Comparison of ENCODE assay signal across 23 cellular contexts in the genomic region with DNA sequence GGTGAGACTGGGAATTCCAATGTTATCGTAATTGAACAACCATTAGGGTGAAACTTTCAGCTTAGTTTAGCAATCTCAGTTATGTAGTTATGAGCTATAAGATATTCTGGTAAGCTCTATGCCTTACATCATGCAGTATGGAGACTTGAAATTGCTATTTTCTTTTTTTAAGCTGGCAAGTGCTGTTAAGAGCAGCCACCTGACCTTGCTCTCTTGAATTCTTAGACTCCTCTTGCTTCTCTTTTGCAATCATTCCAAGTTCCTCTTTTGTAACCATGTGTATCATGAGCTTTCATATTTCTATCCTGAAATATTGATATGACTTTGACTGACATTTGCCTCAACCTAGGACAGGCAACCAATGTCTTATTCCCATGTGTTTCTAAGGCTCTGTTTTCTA.
"Had no signal": no experiment of that assay in that cellular context is flagged by ENCODE, and none has a peak within 500 bp of the region (broad histone marks: within the 10 kb centered on the region; RNA-seq: fewer than 3 reads in every experiment).

No MANE protein-coding gene starts in this region.

- H3K4me3 ChIP-seq: coronary artery, esophagus muscularis mucosa, hepatocyte, ovary, prostate gland, transverse colon, uterus had no signal

- H3K27me3 ChIP-seq: esophagus muscularis mucosa, hepatocyte, ovary, transverse colon, uterus had no signal

- H3K27me3 Mint-ChIP-seq: activated CD4-positive, alpha-beta memory T cell treated with anti-CD3 and anti-CD28 coated beads for 36 hours; activated naive CD8-positive, alpha-beta T cell treated with anti-CD3 and anti-CD28 coated beads, Interleukin-2, amount 10 ng/mL, durations not matched to agents 7 days and 5 days had no signal

- H3K36me3 ChIP-seq: esophagus muscularis mucosa, ovary, prostate gland, transverse colon, uterus had no signal

- H3K27ac Mint-ChIP-seq: activated CD4-positive, alpha-beta memory T cell treated with anti-CD3 and anti-CD28 coated beads for 36 hours; activated naive CD4-positive, alpha-beta T cell treated with anti-CD3 and anti-CD28 coated beads for 36 hours; activated naive CD8-positive, alpha-beta T cell treated with anti-CD3 and anti-CD28 coated beads, Interleukin-2, amount 10 ng/mL, durations not matched to agents 7 days and 5 days; immature natural killer cell; natural killer cell; stimulated activated effector memory CD8-positive, alpha-beta T cell treated with anti-CD3 and anti-CD28 coated beads, Interleukin-12 subunit alpha, Interleukin-12 subunit beta, amount 100 ng/mL, for 72 hours had no signal

- ATAC-seq: left lobe of liver; natural killer cell; right cardiac atrium; stimulated activated effector memory CD8-positive, alpha-beta T cell treated with anti-CD3 and anti-CD28 coated beads, Interleukin-12 subunit alpha, Interleukin-12 subunit beta, amount 100 ng/mL, for 72 hours had no signal

- H3K36me3 Mint-ChIP-seq: activated CD4-positive, alpha-beta memory T cell treated with anti-CD3 and anti-CD28 coated beads for 36 hours; activated naive CD8-positive, alpha-beta T cell treated with anti-CD3 and anti-CD28 coated beads, Interleukin-2, amount 10 ng/mL, durations not matched to agents 7 days and 5 days; immature natural killer cell; natural killer cell; stimulated activated effector memory CD8-positive, alpha-beta T cell treated with anti-CD3 and anti-CD28 coated beads, Interleukin-12 subunit alpha, Interleukin-12 subunit beta, amount 100 ng/mL, for 72 hours had no signal

- H3K9me3 ChIP-seq: esophagus muscularis mucosa, ovary, prostate gland, transverse colon, uterus had no signal

- H3K4me1 ChIP-seq: esophagus muscularis mucosa, prostate gland, transverse colon, uterus had no signal

- H3K9me3 Mint-ChIP-seq: activated CD4-positive, alpha-beta memory T cell treated with anti-CD3 and anti-CD28 coated beads for 36 hours; activated naive CD4-positive, alpha-beta T cell treated with anti-CD3 and anti-CD28 coated beads for 36 hours; activated naive CD8-positive, alpha-beta T cell treated with anti-CD3 and anti-CD28 coated beads, Interleukin-2, amount 10 ng/mL, durations not matched to agents 7 days and 5 days had no signal

- H3K4me1 Mint-ChIP-seq: activated naive CD8-positive, alpha-beta T cell treated with anti-CD3 and anti-CD28 coated beads, Interleukin-2, amount 10 ng/mL, durations not matched to agents 7 days and 5 days; immature natural killer cell; natural killer cell; stimulated activated effector memory CD8-positive, alpha-beta T cell treated with anti-CD3 and anti-CD28 coated beads, Interleukin-12 subunit alpha, Interleukin-12 subunit beta, amount 100 ng/mL, for 72 hours had no signal

- DNase-seq: activated CD4-positive, alpha-beta memory T cell treated with anti-CD3 and anti-CD28 coated beads for 36 hours; activated CD4-positive, alpha-beta T cell treated with anti-CD3 and anti-CD28 coated beads for 48 hours; activated CD4-positive, CD25-positive, alpha-beta regulatory T cell; activated naive CD4-positive, alpha-beta T cell treated with anti-CD3 and anti-CD28 coated beads for 36 hours; activated naive CD8-positive, alpha-beta T cell treated with anti-CD3 and anti-CD28 coated beads, Interleukin-2, amount 10 ng/mL, durations not matched to agents 7 days and 5 days; activated T-cell treated with anti-CD3 and anti-CD28 coated beads, Interleukin-2, amount 50 U/mL, for 48 hours; amygdala; cerebellar nuclear complex; glutamatergic neuron; immature natural killer cell; natural killer cell; ovary; right cardiac atrium; stimulated activated CD4-positive, alpha-beta T cell treated with anti-CD3 and anti-CD28 coated beads, Interleukin-2, amount 100 ng/mL, for 24 hours; T-helper 9 cell; transverse colon; uterus had no signal

- H3K4me3 Mint-ChIP-seq: activated CD4-positive, alpha-beta memory T cell treated with anti-CD3 and anti-CD28 coated beads for 36 hours; activated naive CD4-positive, alpha-beta T cell treated with anti-CD3 and anti-CD28 coated beads for 36 hours; activated naive CD8-positive, alpha-beta T cell treated with anti-CD3 and anti-CD28 coated beads, Interleukin-2, amount 10 ng/mL, durations not matched to agents 7 days and 5 days; immature natural killer cell; natural killer cell; stimulated activated effector memory CD8-positive, alpha-beta T cell treated with anti-CD3 and anti-CD28 coated beads, Interleukin-12 subunit alpha, Interleukin-12 subunit beta, amount 100 ng/mL, for 72 hours had no signal

- H3K27ac ChIP-seq: coronary artery, esophagus muscularis mucosa, hepatocyte, ovary, prostate gland, transverse colon, uterus had no signal
